ENCODE assay signal across 20 cellular contexts in the genomic region with DNA sequence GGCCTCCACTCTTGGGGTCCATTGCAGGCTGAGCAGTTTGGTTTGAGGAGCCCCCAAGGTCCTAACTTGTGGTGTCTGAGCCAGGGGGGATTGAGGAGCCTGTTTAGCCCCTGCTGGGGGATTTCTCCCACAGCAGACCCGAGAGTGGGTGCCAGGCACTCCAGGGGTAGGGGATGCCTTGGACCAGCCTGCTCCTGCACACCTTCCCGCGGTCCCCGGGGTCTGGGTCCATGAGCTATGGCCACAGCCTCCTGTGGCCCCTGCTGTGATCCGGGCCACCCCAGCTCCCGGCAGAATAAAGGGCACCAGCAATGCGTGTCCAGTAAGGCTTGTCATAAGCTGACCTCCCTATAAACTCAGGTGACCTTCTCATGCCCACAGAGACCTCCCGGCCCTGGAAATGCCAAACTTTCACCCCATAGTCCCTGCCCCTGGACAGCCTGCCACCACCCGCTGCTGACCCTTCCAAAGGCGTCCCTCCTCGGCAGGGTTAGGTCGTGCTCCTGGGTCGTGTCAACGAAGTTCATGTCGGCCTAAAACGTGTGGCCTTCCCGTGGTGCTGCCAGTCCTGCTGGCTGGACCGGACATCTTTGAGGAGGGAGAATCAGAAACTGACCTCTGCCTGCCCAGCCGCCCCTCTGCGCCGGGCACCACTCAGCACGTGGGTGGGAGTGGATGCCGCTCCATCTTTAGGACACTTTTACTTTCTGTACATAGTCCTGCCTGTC.
DNase-seq lines count a peak whose midpoint lies in the region; ATAC-seq, FAIRE-seq and TF ChIP-seq lines count a peak whose summit lies in the region.
"Had no signal": no experiment of that assay in that cellular context is flagged by ENCODE, and none has a peak within 500 bp of the region (broad histone marks: within the 10 kb centered on the region; RNA-seq: fewer than 3 reads in every experiment).

No MANE protein-coding gene starts in this region.

- no peaks in the 10 kb centered on the region for H3K4me1 ChIP-seq in right atrium auricular region
- peaks cover 0 to 2% of the 10 kb centered on the region in 2 donors for H3K4me1 ChIP-seq in kidney (ENCODE audit: control insufficient read depth in 1 of 2, insufficient read depth in 1 of 2, low read depth in 1 of 2, low read length in 2 of 2)

- no peaks in the 10 kb centered on the region for H3K36me3 Mint-ChIP-seq in osteocyte (ENCODE audit: unreplicated experiment)
- H3K36me3 Mint-ChIP-seq: CD8-positive, alpha-beta T cell had no signal

- ATAC-seq in left cardiac atrium (no peak), GM21528 (IDR thresholded peaks at IDR 0.05; ENCODE audit: low FRiP score, unreplicated experiment) (no peak), HG03139 (IDR thresholded peaks at IDR 0.05; ENCODE audit: unreplicated experiment) (no peak)
- ATAC-seq: CD8-positive, alpha-beta T cell had no signal

- TF ChIP-seq CTCF in right atrium auricular region (IDR thresholded peaks at IDR 0.05): no peak
- no peak for TF ChIP-seq CTCF in kidney (IDR thresholded peaks at IDR 0.05; ENCODE audit: borderline replicate concordance, extremely low read depth, insufficient read depth)
- TF ChIP-seq CTCF in osteocyte (IDR thresholded peaks at IDR 0.05): no peak

- peaks cover 51% of the 10 kb centered on the region for H3K27me3 Mint-ChIP-seq in osteocyte (ENCODE audit: unreplicated experiment)

- H3K4me3 Mint-ChIP-seq in osteocyte (ENCODE audit: unreplicated experiment): no peak overlapping the region
- H3K4me3 Mint-ChIP-seq: CD8-positive, alpha-beta T cell had no signal

- no peaks in the 10 kb centered on the region for H3K9me3 Mint-ChIP-seq in osteocyte (ENCODE audit: unreplicated experiment)
- H3K9me3 Mint-ChIP-seq: CD8-positive, alpha-beta T cell had no signal

- no peak overlapping the region for H3K9ac ChIP-seq in kidney (ENCODE audit: low read length in 2 of 2)
- H3K9ac ChIP-seq: GM23248 had no signal

- H3K36me3 ChIP-seq in right atrium auricular region (no peaks in the 10 kb centered on the region), kidney (ENCODE audit: control insufficient read depth in 1 of 2, insufficient read depth in 2 of 2, low read length in 2 of 2) (no peaks in the 10 kb centered on the region)

- H3K4me3 ChIP-seq in right atrium auricular region (no peak overlapping the region), kidney (ENCODE audit: low read length in 2 of 2) (no peak overlapping the region)
- H3K4me3 ChIP-seq: GM23248 had no signal

- intact Hi-C loops in left cardiac atrium (cut with DNase I) (no loop called here), kidney (cut with DNase I) (no loop called here)

- H3K27ac ChIP-seq in right atrium auricular region (no peak overlapping the region), kidney (ENCODE audit: low read depth in 2 of 2, low read length in 2 of 2) (no peak overlapping the region)
- H3K27ac ChIP-seq: GM23248 had no signal

- no peak for FAIRE-seq in kidney (lab: Jason Lieb, UNC)
- FAIRE-seq: D721Med, G401.6, GM12892, RCC 7860 had no signal

- no peaks in the 10 kb centered on the region for H3K4me1 Mint-ChIP-seq in osteocyte (ENCODE audit: unreplicated experiment)

- H3K9me3 ChIP-seq in right atrium auricular region (no peaks in the 10 kb centered on the region), kidney (ENCODE audit: control insufficient read depth in 1 of 2, low read length in 2 of 2) (no peaks in the 10 kb centered on the region)

- no peak overlapping the region for H3K27ac Mint-ChIP-seq in osteocyte (ENCODE audit: unreplicated experiment)
- H3K27ac Mint-ChIP-seq: CD8-positive, alpha-beta T cell had no signal

- peaks cover 0 to 5% of the 10 kb centered on the region in 2 donors for H3K27me3 ChIP-seq in right atrium auricular region

- DNase-seq in right atrium auricular region (ENCODE audit: low spot score) (peak; percentile 50), left cardiac atrium (no peak), kidney (peak; percentile 46), osteocyte (ENCODE audit: extremely low spot score, unreplicated experiment) (peak; percentile 77), NCI-H187 treated with DMSO at 0.1 percent for 48 hours (lab: John Stamatoyannopoulos, UW) (no peak)
- DNase-seq: DMS79 treated with DMSO at 0.1 percent for 48 hours, GM23248, IMR-90, Kasumi-1, NCI-H2029, NCI-H510A, NCI-H82, SIG-M5 had no signal

Comparison
In these comparisons a context has a peak if more than half of its experiments do, and no peak if none do; other contexts are left out.
1. DNase-seq: peak in right atrium auricular region (single experiment), kidney (single experiment) and osteocyte (single experiment); none in left cardiac atrium (single experiment) and NCI-H187 treated with DMSO at 0.1 percent for 48 hours (single experiment).